In genomic region chr10:91024541-91024940, GRCh38 we compare ENCODE assay signal across 1 cellular context.
TF ChIP-seq lines count a peak whose summit lies in the region.

No MANE protein-coding gene starts in this region.

TF ChIP-seq in neural cell, 6 proteins besides CTCF, POLR2A, EP300 and RAD21:
- TF ChIP-seq TAF1 (IDR thresholded peaks at IDR 0.05; ENCODE audit: low read depth) (no peak), REST (IDR thresholded peaks at IDR 0.05; ENCODE audit: borderline replicate concordance) (no peak)
